In the genomic region with DNA sequence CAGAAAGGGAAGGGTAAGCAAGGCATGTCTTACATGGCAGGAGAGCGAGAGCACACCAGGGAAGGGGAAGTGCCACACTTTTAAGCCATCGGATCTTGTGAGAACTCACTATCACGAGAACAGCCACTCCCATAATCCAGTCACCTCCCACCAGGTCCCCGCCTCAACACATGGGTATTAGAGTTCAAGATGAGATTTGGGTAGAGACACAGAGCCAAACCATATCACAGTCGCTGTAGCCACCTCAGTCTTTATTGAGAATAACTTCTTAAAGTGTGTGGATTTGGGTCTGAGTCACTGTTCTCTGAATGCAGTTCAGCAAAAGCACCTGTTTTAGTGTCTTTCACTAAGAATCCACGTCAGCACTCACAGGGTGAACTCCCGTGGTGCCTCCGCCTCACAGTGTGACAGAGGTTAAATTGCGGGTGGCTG, we compare ENCODE assay signal across 23 cellular contexts.
DNase-seq lines count a peak whose midpoint lies in the region; ATAC-seq and TF ChIP-seq lines count a peak whose summit lies in the region.
"Had no signal": no experiment of that assay in that cellular context is flagged by ENCODE, and none has a peak within 500 bp of the region (broad histone marks: within the 10 kb centered on the region; RNA-seq: fewer than 3 reads in every experiment).

No MANE protein-coding gene starts in this region.

- H3K27me3 ChIP-seq in gastrocnemius medialis, result no peaks in the 10 kb centered on the region
- H3K27me3 ChIP-seq: tibial artery had no signal

- H3K27ac Mint-ChIP-seq in activated T-cell treated with anti-CD3 and anti-CD28 coated beads, Interleukin-2, amount 50 U/mL, for 24 hours, result peak overlapping the region; percentile 85
- H3K27ac Mint-ChIP-seq in activated CD4-positive, alpha-beta memory T cell treated with anti-CD3 and anti-CD28 coated beads for 36 hours, result peak overlapping the region; percentile 90
- H3K27ac Mint-ChIP-seq in activated naive CD8-positive, alpha-beta T cell treated with anti-CD3 and anti-CD28 coated beads, Interleukin-2, amount 50 U/mL, for 24 hours, result peak overlapping the region; percentile 14
- H3K27ac Mint-ChIP-seq: activated naive CD8-positive, alpha-beta T cell treated with anti-CD3 and anti-CD28 coated beads, Interleukin-2, amount 10 ng/mL, durations not matched to agents 7 days and 5 days; mesothelial cell of epicardium; nephron progenitor cell had no signal

- DNase-seq in activated T-cell treated with anti-CD3 and anti-CD28 coated beads, Interleukin-2, amount 50 U/mL, for 24 hours, result peak; percentile 34
- DNase-seq in activated T-cell treated with anti-CD3 and anti-CD28 coated beads for 4 hours (no peak), gastrocnemius medialis (peak in 1 of 2 donors; percentile 10)
- peak; percentile 65 for DNase-seq in activated CD4-positive, alpha-beta memory T cell treated with anti-CD3 and anti-CD28 coated beads for 36 hours
- no peak for DNase-seq in activated naive CD8-positive, alpha-beta T cell treated with anti-CD3 and anti-CD28 coated beads, Interleukin-2, amount 50 U/mL, for 24 hours
- DNase-seq: ACHN; activated naive CD8-positive, alpha-beta T cell treated with anti-CD3 and anti-CD28 coated beads, Interleukin-2, amount 10 ng/mL, durations not matched to agents 7 days and 5 days; glutamatergic neuron; Kasumi-1; NCI-H1092; NCI-H1930; NCI-H226; NCI-H774; nephron progenitor cell; OCI-M1; small intestine had no signal

- ATAC-seq in activated naive CD8-positive, alpha-beta T cell treated with anti-CD3 and anti-CD28 coated beads, Interleukin-2, amount 50 U/mL, for 24 hours, result peak; percentile 38
- ATAC-seq in gastrocnemius medialis, result no peak
- no peak for ATAC-seq in GM18907 (IDR thresholded peaks at IDR 0.05; ENCODE audit: unreplicated experiment)
- ATAC-seq in HG03457 (IDR thresholded peaks at IDR 0.05; ENCODE audit: unreplicated experiment), result no peak
- no peak for ATAC-seq in GM19463 (IDR thresholded peaks at IDR 0.05; ENCODE audit: unreplicated experiment)
- ATAC-seq: HCT116 had no signal

- peak overlapping the region; percentile 76 to 89 (median 87) for H3K27ac ChIP-seq in gastrocnemius medialis
- H3K27ac ChIP-seq: coronary artery, tibial artery had no signal

- no peaks in the 10 kb centered on the region for H3K9me3 ChIP-seq in gastrocnemius medialis
- H3K9me3 ChIP-seq: tibial artery had no signal

- no peaks in the 10 kb centered on the region for H3K27me3 Mint-ChIP-seq in activated T-cell treated with anti-CD3 and anti-CD28 coated beads, Interleukin-2, amount 50 U/mL, for 24 hours
- no peaks in the 10 kb centered on the region for H3K27me3 Mint-ChIP-seq in activated CD4-positive, alpha-beta memory T cell treated with anti-CD3 and anti-CD28 coated beads for 36 hours
- H3K27me3 Mint-ChIP-seq in activated naive CD8-positive, alpha-beta T cell treated with anti-CD3 and anti-CD28 coated beads, Interleukin-2, amount 50 U/mL, for 24 hours, result no peaks in the 10 kb centered on the region
- H3K27me3 Mint-ChIP-seq: activated naive CD8-positive, alpha-beta T cell treated with anti-CD3 and anti-CD28 coated beads, Interleukin-2, amount 10 ng/mL, durations not matched to agents 7 days and 5 days had no signal

- POLR2A ChIA-PET in activated CD4-positive, alpha-beta memory T cell treated with anti-CD3 and anti-CD28 coated beads for 36 hours (lab: Charles Lee), result no interaction called here

- no peaks in the 10 kb centered on the region for H3K36me3 ChIP-seq in gastrocnemius medialis
- H3K36me3 ChIP-seq: tibial artery had no signal

- no peak for TF ChIP-seq POLR2A in gastrocnemius medialis (IDR thresholded peaks at IDR 0.05)

- intact Hi-C loops in activated CD4-positive, alpha-beta memory T cell treated with anti-CD3 and anti-CD28 coated beads for 36 hours (cut with micrococcal nuclease), result loop anchor here (2.0 kb wide), 1 partner anchor 14 kb away; no protein-coding TSS in a partner anchor
- intact Hi-C loops in gastrocnemius medialis (cut with DNase I; ENCODE audit: low total_unique reads), result loop anchor here (10.0 kb wide), 1 partner anchor 252 kb away; a partner anchor contains a TSS

- H3K4me1 ChIP-seq in gastrocnemius medialis, result peaks cover 20 to 34% of the 10 kb centered on the region in 2 donors

- H3K36me3 Mint-ChIP-seq in activated T-cell treated with anti-CD3 and anti-CD28 coated beads, Interleukin-2, amount 50 U/mL, for 24 hours (ENCODE audit: low read depth), result peaks cover 78% of the 10 kb centered on the region
- peaks cover 39% of the 10 kb centered on the region for H3K36me3 Mint-ChIP-seq in activated CD4-positive, alpha-beta memory T cell treated with anti-CD3 and anti-CD28 coated beads for 36 hours
- peaks cover 45% of the 10 kb centered on the region for H3K36me3 Mint-ChIP-seq in activated naive CD8-positive, alpha-beta T cell treated with anti-CD3 and anti-CD28 coated beads, Interleukin-2, amount 50 U/mL, for 24 hours (ENCODE audit: low read depth)

- no peak overlapping the region for H3K4me3 ChIP-seq in gastrocnemius medialis
- H3K4me3 ChIP-seq: coronary artery, tibial artery had no signal

- no peaks in the 10 kb centered on the region for H3K9me3 Mint-ChIP-seq in activated T-cell treated with anti-CD3 and anti-CD28 coated beads, Interleukin-2, amount 50 U/mL, for 24 hours
- peaks cover 9% of the 10 kb centered on the region for H3K9me3 Mint-ChIP-seq in activated CD4-positive, alpha-beta memory T cell treated with anti-CD3 and anti-CD28 coated beads for 36 hours
- no peaks in the 10 kb centered on the region for H3K9me3 Mint-ChIP-seq in activated naive CD8-positive, alpha-beta T cell treated with anti-CD3 and anti-CD28 coated beads, Interleukin-2, amount 50 U/mL, for 24 hours
- H3K9me3 Mint-ChIP-seq: activated naive CD8-positive, alpha-beta T cell treated with anti-CD3 and anti-CD28 coated beads, Interleukin-2, amount 10 ng/mL, durations not matched to agents 7 days and 5 days; mesothelial cell of epicardium had no signal

- CTCF ChIA-PET in activated CD4-positive, alpha-beta memory T cell treated with anti-CD3 and anti-CD28 coated beads for 36 hours (lab: Charles Lee), result no interaction called here

- TF ChIP-seq CTCF in gastrocnemius medialis (IDR thresholded peaks at IDR 0.05 in 4 of 5, conservative IDR thresholded peaks at IDR 0.05 in 1 of 5), result no peak

- H3K4me3 Mint-ChIP-seq in activated T-cell treated with anti-CD3 and anti-CD28 coated beads, Interleukin-2, amount 50 U/mL, for 24 hours, result no peak overlapping the region
- H3K4me3 Mint-ChIP-seq in activated CD4-positive, alpha-beta memory T cell treated with anti-CD3 and anti-CD28 coated beads for 36 hours, result no peak overlapping the region
- H3K4me3 Mint-ChIP-seq in activated naive CD8-positive, alpha-beta T cell treated with anti-CD3 and anti-CD28 coated beads, Interleukin-2, amount 50 U/mL, for 24 hours, result no peak overlapping the region
- H3K4me3 Mint-ChIP-seq: activated naive CD8-positive, alpha-beta T cell treated with anti-CD3 and anti-CD28 coated beads, Interleukin-2, amount 10 ng/mL, durations not matched to agents 7 days and 5 days; mesothelial cell of epicardium; nephron progenitor cell had no signal

- H3K4me1 Mint-ChIP-seq in activated T-cell treated with anti-CD3 and anti-CD28 coated beads, Interleukin-2, amount 50 U/mL, for 24 hours (ENCODE audit: low read depth), result peaks cover 53% of the 10 kb centered on the region
- peaks cover 47% of the 10 kb centered on the region for H3K4me1 Mint-ChIP-seq in activated CD4-positive, alpha-beta memory T cell treated with anti-CD3 and anti-CD28 coated beads for 36 hours (ENCODE audit: low read depth)
- H3K4me1 Mint-ChIP-seq in activated naive CD8-positive, alpha-beta T cell treated with anti-CD3 and anti-CD28 coated beads, Interleukin-2, amount 50 U/mL, for 24 hours, result peaks cover 36% of the 10 kb centered on the region

- in situ Hi-C loops in gastrocnemius medialis (cut with MboI; ENCODE audit: low sequenced_read_pairs in 4 of 4), result no loop called here

Comparison
In these comparisons a context has a peak if more than half of its experiments do, and no peak if none do; other contexts are left out.
1. DNase-seq: peak in activated T-cell treated with anti-CD3 and anti-CD28 coated beads, Interleukin-2, amount 50 U/mL, for 24 hours (single experiment) and activated CD4-positive, alpha-beta memory T cell treated with anti-CD3 and anti-CD28 coated beads for 36 hours (single experiment); none in activated T-cell treated with anti-CD3 and anti-CD28 coated beads for 4 hours (single experiment) and activated naive CD8-positive, alpha-beta T cell treated with anti-CD3 and anti-CD28 coated beads, Interleukin-2, amount 50 U/mL, for 24 hours (single experiment).
2. H3K27ac Mint-ChIP-seq: peak in every context shown above with its lines; median percentile 90 in activated CD4-positive, alpha-beta memory T cell treated with anti-CD3 and anti-CD28 coated beads for 36 hours; 85 in activated T-cell treated with anti-CD3 and anti-CD28 coated beads, Interleukin-2, amount 50 U/mL, for 24 hours; 14 in activated naive CD8-positive, alpha-beta T cell treated with anti-CD3 and anti-CD28 coated beads, Interleukin-2, amount 50 U/mL, for 24 hours.